ENCODE assay signal across 6 cellular contexts in genomic region chr9:135324329-135324728, GRCh38.
"Had no signal": no experiment of that assay in that cellular context is flagged by ENCODE, and none has a peak within 500 bp of the region (broad histone marks: within the 10 kb centered on the region; RNA-seq: fewer than 3 reads in every experiment).

No MANE protein-coding gene starts in this region.

- H3K4me1 ChIP-seq: HAP-1 had no signal

- H3K4me3 Mint-ChIP-seq: GM23338, HFFc6 had no signal

- H3K27ac Mint-ChIP-seq: GM23338, HFFc6 had no signal

- H2AFZ ChIP-seq: GM23338 had no signal

- H3K4me3 ChIP-seq: GM23338, HAP-1, K562 had no signal

- H3K9me3 ChIP-seq: HAP-1 had no signal

- H3K36me3 ChIP-seq: HAP-1 had no signal

- H3K4me2 ChIP-seq: GM23338 had no signal

- DNase-seq: HFFc6, IMR-90 had no signal

- ATAC-seq: GM23338, HCT116, K562 had no signal
